8 cellular contexts compared by ENCODE assay signal in genomic region chr15:94230436-94230885, GRCh38. TPM values are rescaled to one million over a fixed set of nuclear protein-coding genes. Genes with fewer than 3 reads are reported as not detected.
DNase-seq lines count a peak whose midpoint lies in the region; ATAC-seq, FAIRE-seq and TF ChIP-seq lines count a peak whose summit lies in the region.

No MANE protein-coding gene starts in this region.

- no peak for TF ChIP-seq EP300 in A549 (IDR thresholded peaks at IDR 0.05)

- CTCF ChIA-PET in A549 (lab: Yijun Ruan, JAX) = interaction anchor here (1.0 to 1.4 kb wide), 2 partner anchors 10 to 1200 kb away, joined by 3 read pairs; no protein-coding TSS in a partner anchor

- H3K4me2 ChIP-seq in A549 = peak overlapping the region; percentile 66

- TF ChIP-seq CTCF in A549 (IDR thresholded peaks at IDR 0.05) (no peak), choroid plexus epithelial cell (conservative IDR thresholded peaks at IDR 0.05; ENCODE audit: low read depth, low read length) (no peak)

- no peaks in the 10 kb centered on the region for H3K27me3 ChIP-seq in mononuclear cell (ENCODE audit: insufficient read depth, low read length)

- no peaks in the 10 kb centered on the region; the same call in 2 of the 3 replicates for H3K9me3 ChIP-seq in A549
- no peaks in the 10 kb centered on the region for H3K9me3 ChIP-seq in mononuclear cell (ENCODE audit: low read depth, low read length)

- 25% methylated on average over 11 of the region's 11 CpGs for WGBS in A549 (ENCODE audit: missing lambda C conversion rate)

- POLR2A ChIA-PET in A549 (lab: Yijun Ruan, JAX) = no interaction called here

- no peak for DNase-seq in A549 (ENCODE audit: low read depth in 1 of 2, low spot score in 1 of 2)
- no peak for DNase-seq in Jurkat, Clone E6-1 (ENCODE audit: low read depth, low spot score)
- DNase-seq in choroid plexus epithelial cell (ENCODE audit: low read depth) = no peak
- no peak for DNase-seq in COR-L47 (lab: John Stamatoyannopoulos, UW)
- no peak for DNase-seq in islet precursor cell
- no peak for DNase-seq in NCI-H69 (lab: John Stamatoyannopoulos, UW)

- no peak for TF ChIP-seq POLR2A in A549 (IDR thresholded peaks at IDR 0.05; ENCODE audit: low read length)

- H3K4me1 ChIP-seq in A549 = no peaks in the 10 kb centered on the region
- peaks cover 63% of the 10 kb centered on the region for H3K4me1 ChIP-seq in mononuclear cell (ENCODE audit: insufficient read depth, low read length)

- H3K4me3 ChIP-seq in A549 = no peak overlapping the region; the same call in 2 of the 3 replicates
- peak overlapping the region; percentile 59 for H3K4me3 ChIP-seq in Jurkat, Clone E6-1 (ENCODE audit: low read length)
- peak overlapping the region; percentile 52 for H3K4me3 ChIP-seq in choroid plexus epithelial cell (ENCODE audit: low read depth, low read length)
- H3K4me3 ChIP-seq in mononuclear cell (ENCODE audit: low read length) = peak overlapping the region; percentile 72

- no peak for TF ChIP-seq RAD21 in A549 (conservative IDR thresholded peaks at IDR 0.05 in 1 of 2, IDR thresholded peaks at IDR 0.05 in 1 of 2)

- ATAC-seq in A549 = no peak
- ATAC-seq in GM18870 (IDR thresholded peaks at IDR 0.05; ENCODE audit: unreplicated experiment) = no peak

- no peak for FAIRE-seq in A549 (lab: Jason Lieb, UNC)

- no peak overlapping the region for H3K27ac ChIP-seq in A549

TF ChIP-seq in A549, 52 proteins besides CTCF, POLR2A, EP300 and RAD21:
- TF ChIP-seq RFX5 (IDR thresholded peaks at IDR 0.05) = no peak
- no peak for TF ChIP-seq USF2 (IDR thresholded peaks at IDR 0.05)
- TF ChIP-seq MAFK (IDR thresholded peaks at IDR 0.05; ENCODE audit: partially characterized antibody) = no peak
- no peak for TF ChIP-seq FOXS1 (CRISPR knock-in tag; IDR thresholded peaks at IDR 0.05)
- no peak for TF ChIP-seq CBX2 (IDR thresholded peaks at IDR 0.05; ENCODE audit: borderline replicate concordance, low read depth)
- no peak for TF ChIP-seq FOSL2 (IDR thresholded peaks at IDR 0.05)
- TF ChIP-seq FOSL2 (CRISPR knock-in tag; IDR thresholded peaks at IDR 0.05) = no peak
- TF ChIP-seq HOXB13 (CRISPR knock-in tag; IDR thresholded peaks at IDR 0.05; ENCODE audit: low read depth) = no peak
- no peak for TF ChIP-seq CEBPB (IDR thresholded peaks at IDR 0.05)
- TF ChIP-seq CBX8 (IDR thresholded peaks at IDR 0.05) = no peak
- TF ChIP-seq NPAS2 (CRISPR knock-in tag; IDR thresholded peaks at IDR 0.05; ENCODE audit: borderline replicate concordance) = no peak
- TF ChIP-seq PBX3 (IDR thresholded peaks at IDR 0.05) = no peak
- TF ChIP-seq FOSB (CRISPR knock-in tag; IDR thresholded peaks at IDR 0.05) = no peak
- no peak for TF ChIP-seq HMGXB4 (CRISPR knock-in tag; IDR thresholded peaks at IDR 0.05; ENCODE audit: borderline replicate concordance)
- TF ChIP-seq ZFP36 (IDR thresholded peaks at IDR 0.05; ENCODE audit: borderline replicate concordance, partially characterized antibody) = no peak

RNA-seq across cellular contexts. Expression of gene MCTP2, which starts 0.9 kb away (rescaled TPM):
- 0.07 TPM in 1 of 2 replicates, not detected in the other for polyA plus RNA-seq in A549 (2011; rRNA removed)
- polyA plus RNA-seq in A549 (2012; cell fraction: cytosol; rRNA removed) = not detected in 2 replicates
- not detected in 2 replicates for polyA plus RNA-seq in A549 (2012; cell fraction: nucleus; rRNA removed)
- polyA plus RNA-seq in A549 (2017; fragmentation: RNase III; extraction: RNeasy Plus Mini Kit Qiagen cat#74134 plus additional on column Dnase treatment) = not detected in 3 replicates
- not detected in 2 replicates for polyA minus RNA-seq in A549 (2011; rRNA and poly(A)+ RNA removed)
- polyA plus RNA-seq in Jurkat, Clone E6-1 (2012; ENCODE audit: insufficient read depth, insufficient read length) = 8.4 TPM
- 55.9 TPM for total RNA-seq in mononuclear cell
